In the genomic region with DNA sequence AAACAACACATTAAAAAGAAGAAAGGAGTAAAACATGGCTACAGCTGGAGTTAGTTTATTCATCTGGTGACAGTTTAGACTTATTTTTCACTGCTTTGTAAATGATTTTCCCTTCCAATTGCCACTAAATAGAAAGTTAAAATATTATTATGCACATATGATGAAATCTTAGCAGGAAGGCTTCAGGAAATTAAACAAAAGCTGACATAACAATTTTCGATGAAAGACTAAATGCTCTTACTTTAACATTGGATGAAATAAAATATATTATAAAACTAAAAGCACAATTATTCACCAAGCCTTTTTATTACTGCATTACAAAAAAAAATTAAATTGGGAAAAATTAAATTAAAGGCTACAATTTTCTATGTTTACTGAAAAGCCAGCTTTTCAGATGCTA, we compare ENCODE assay signal across 2 cellular contexts.
TF ChIP-seq lines count a peak whose summit lies in the region.

No MANE protein-coding gene starts in this region.

TF ChIP-seq in IMR-90, 13 proteins besides CTCF, POLR2A, EP300 and RAD21:
- no peak for TF ChIP-seq NFE2L2 (IDR thresholded peaks at IDR 0.05; ENCODE audit: low read depth, low read length)
- TF ChIP-seq MAFK (IDR thresholded peaks at IDR 0.05; ENCODE audit: low read depth, low read length), result peak; percentile 46

TF ChIP-seq in K562, 482 proteins besides CTCF, POLR2A, EP300 and RAD21:
- TF ChIP-seq ZNF316 (IDR thresholded peaks at IDR 0.05) (peak; percentile 50; the same call in 1 of the 2 replicates), SREBF1 (IDR thresholded peaks at IDR 0.05; ENCODE audit: borderline replicate concordance, low read depth, low read length) (no peak), C11orf30 (IDR thresholded peaks at IDR 0.05; ENCODE audit: low read depth) (peak; percentile 28; the same call in 1 of the 2 replicates), ZNF449 (CRISPR knock-in tag; IDR thresholded peaks at IDR 0.05) (no peak)
